Comparison of ENCODE assay signal across 5 cellular contexts in the genomic region with DNA sequence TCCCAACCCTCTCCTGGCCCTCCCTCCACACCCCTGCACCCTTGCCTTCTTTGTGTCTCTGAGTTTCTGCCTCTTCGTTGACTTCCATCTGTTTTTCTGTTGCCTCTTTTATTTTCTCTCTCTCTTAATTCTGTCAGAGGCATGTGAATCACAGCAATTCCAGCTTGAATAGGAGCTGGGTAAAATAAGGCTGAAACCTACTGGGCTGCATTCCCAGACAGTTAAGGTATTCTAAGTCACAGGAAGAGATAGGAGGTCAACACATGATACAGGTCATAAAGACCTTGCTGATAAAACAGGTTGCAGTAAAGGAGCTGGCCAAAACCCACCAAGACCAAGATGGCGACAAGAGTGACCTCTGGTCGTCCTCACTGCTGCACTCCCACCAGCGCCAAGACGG. TPM values are rescaled to one million over a fixed set of nuclear protein-coding genes. Genes with fewer than 3 reads are reported as not detected.
"Had no signal": no experiment of that assay in that cellular context is flagged by ENCODE, and none has a peak within 500 bp of the region (broad histone marks: within the 10 kb centered on the region; RNA-seq: fewer than 3 reads in every experiment).

No MANE protein-coding gene starts in this region.

RNA-seq across cellular contexts. Expression of gene TMPRSS4, which starts 14.2 kb away (rescaled TPM):
- total RNA-seq: H9, IMR-90 had no signal
- polyA plus RNA-seq: IMR-90 had no signal

RNA-seq across cellular contexts. Expression of gene SMIM35, which starts 24.1 kb away (rescaled TPM):
- total RNA-seq: GM23338, H1, H9, HT-29, IMR-90 had no signal
- polyA plus RNA-seq: GM23338, H1, IMR-90 had no signal
